23 cellular contexts compared by ENCODE assay signal in genomic region chr1:10934150-10934818, GRCh38.
"Had no signal": no experiment of that assay in that cellular context is flagged by ENCODE, and none has a peak within 500 bp of the region (broad histone marks: within the 10 kb centered on the region; RNA-seq: fewer than 3 reads in every experiment).

No MANE protein-coding gene starts in this region.

- H3K4me1 ChIP-seq: ascending aorta, colonic mucosa, left ventricle myocardium inferior, pancreas, prostate gland, uterus had no signal

- H3K9me3 ChIP-seq: ascending aorta, colonic mucosa, pancreas, prostate gland, thoracic aorta, uterus had no signal

- ATAC-seq: pancreas; sciatic nerve; stimulated activated effector memory CD8-positive, alpha-beta T cell treated with anti-CD3 and anti-CD28 coated beads, Interleukin-12 subunit alpha, Interleukin-12 subunit beta, amount 100 ng/mL, for 72 hours had no signal

- H3K27ac ChIP-seq: ascending aorta, cardiac muscle cell, colonic mucosa, left ventricle myocardium inferior, pancreas, prostate gland, skin epidermis, thoracic aorta, uterus had no signal

- DNase-seq: activated CD4-positive, alpha-beta T cell treated with anti-CD3 and anti-CD28 coated beads for 4 hours; activated CD4-positive, alpha-beta T cell treated with anti-CD3 and anti-CD28 coated beads, Interleukin-2, amount 50 U/mL, for 4 hours; activated CD8-positive, alpha-beta memory T cell treated with anti-CD3 and anti-CD28 coated beads for 24 hours; activated gamma-delta T cell; activated naive CD4-positive, alpha-beta T cell treated with anti-CD3 and anti-CD28 coated beads, Interleukin-2, amount 10 ng/mL, durations not matched to agents 7 days and 5 days; activated naive CD8-positive, alpha-beta T cell treated with anti-CD3 and anti-CD28 coated beads, Interleukin-2, amount 10 ng/mL, durations not matched to agents 7 days and 5 days; cerebellar nuclear complex; colonic mucosa; effector CD8-positive, alpha-beta T cell; left ventricle myocardium inferior; retina; stimulated activated CD4-positive, alpha-beta T cell treated with anti-CD3 and anti-CD28 coated beads, Interleukin-12 subunit alpha, Interleukin-12 subunit beta, amount 100 ng/mL, for 4 hours; stimulated activated CD4-positive, alpha-beta T cell treated with anti-CD3 and anti-CD28 coated beads, Interleukin-4, amount 100 ng/mL, for 24 hours; uterus had no signal

- H3K27me3 ChIP-seq: ascending aorta, cardiac muscle cell, colonic mucosa, pancreas, uterus had no signal

- FAIRE-seq: frontal cortex, pancreas had no signal

- H3K36me3 ChIP-seq: ascending aorta, cardiac muscle cell, colonic mucosa, left ventricle myocardium inferior, pancreas, prostate gland, thoracic aorta, uterus had no signal

- H3K4me3 ChIP-seq: ascending aorta, cardiac muscle cell, colonic mucosa, left ventricle myocardium inferior, pancreas, prostate gland, skin epidermis, thoracic aorta, uterus had no signal
